In genomic region chr1:104132386-104132973, GRCh38 we compare ENCODE assay signal across 8 cellular contexts.
DNase-seq lines count a peak whose midpoint lies in the region; ATAC-seq, FAIRE-seq and TF ChIP-seq lines count a peak whose summit lies in the region.

No MANE protein-coding gene starts in this region.

- H3K27ac Mint-ChIP-seq in astrocyte (ENCODE audit: unreplicated experiment) = no peak overlapping the region

- peak; percentile 81 for ATAC-seq in GM21367 (IDR thresholded peaks at IDR 0.05; ENCODE audit: unreplicated experiment)

- H3K9me3 Mint-ChIP-seq in astrocyte (ENCODE audit: unreplicated experiment) = no peaks in the 10 kb centered on the region

- H2AFZ ChIP-seq in astrocyte (ENCODE audit: low read depth, low read length) = no peak overlapping the region
- no peak overlapping the region for H2AFZ ChIP-seq in neural cell (ENCODE audit: low read depth, low read length)

- H3K27me3 Mint-ChIP-seq in astrocyte (ENCODE audit: low read depth, unreplicated experiment) = no peaks in the 10 kb centered on the region

- TF ChIP-seq CTCF in NB4 (IDR thresholded peaks at IDR 0.05; ENCODE audit: low read depth, low read length) (peak; percentile 56), astrocyte (IDR thresholded peaks at IDR 0.05; ENCODE audit: insufficient read depth, low read depth, low read length) (peak; percentile 37), neural cell (IDR thresholded peaks at IDR 0.05; ENCODE audit: poor library complexity, severe bottlenecking) (peak; percentile 46)

- H3K4me3 ChIP-seq in NB4 (ENCODE audit: low read depth, low read length) (no peak overlapping the region), astrocyte (ENCODE audit: insufficient read depth, low read depth, low read length) (no peak overlapping the region), neural cell (ENCODE audit: low read length) (no peak overlapping the region)

- H3K9me3 ChIP-seq in astrocyte (ENCODE audit: insufficient read depth, low read depth, low read length) (no peaks in the 10 kb centered on the region), neural cell (ENCODE audit: low read length) (no peaks in the 10 kb centered on the region)

- TF ChIP-seq POLR2A in NB4 (IDR thresholded peaks at IDR 0.05; ENCODE audit: extremely low read depth, insufficient read length) = no peak

- no peaks in the 10 kb centered on the region for H3K9me2 ChIP-seq in neural cell (ENCODE audit: insufficient read depth, low read length)

- no peaks in the 10 kb centered on the region for H3F3A ChIP-seq in neural cell (ENCODE audit: insufficient read depth, low read length, poor library complexity, severe bottlenecking)

- no peak for FAIRE-seq in astrocyte (lab: Jason Lieb, UNC)

- no peak overlapping the region for H3K4me3 Mint-ChIP-seq in astrocyte (ENCODE audit: unreplicated experiment)

- H3K9ac ChIP-seq in astrocyte (ENCODE audit: low read length) = no peak overlapping the region
- no peak overlapping the region for H3K9ac ChIP-seq in neural cell (ENCODE audit: low read length)

- no peak for TF ChIP-seq EP300 in neural cell (conservative IDR thresholded peaks at IDR 0.05; ENCODE audit: poor library complexity, severe bottlenecking)

- no peaks in the 10 kb centered on the region for H3K4me1 Mint-ChIP-seq in astrocyte (ENCODE audit: low read depth, unreplicated experiment)

- H3K36me3 ChIP-seq in astrocyte (ENCODE audit: insufficient read depth, low read length) = no peaks in the 10 kb centered on the region
- no peaks in the 10 kb centered on the region for H3K36me3 ChIP-seq in neural cell (ENCODE audit: insufficient read depth, low read length)

- H3K27ac ChIP-seq in astrocyte (ENCODE audit: low read depth, low read length) (no peak overlapping the region), neural cell (ENCODE audit: low read length) (no peak overlapping the region)

- peak; percentile 52 for TF ChIP-seq RAD21 in neural cell (conservative IDR thresholded peaks at IDR 0.05)

- H3K27me3 ChIP-seq in astrocyte (ENCODE audit: insufficient read depth, low read length) (no peaks in the 10 kb centered on the region), neural cell (ENCODE audit: insufficient read depth, low read depth, low read length) (no peaks in the 10 kb centered on the region)

- no peak overlapping the region for H3K4me2 ChIP-seq in astrocyte (ENCODE audit: low read length)
- H3K4me2 ChIP-seq in neural cell (ENCODE audit: low read length) = no peak overlapping the region

- no peaks in the 10 kb centered on the region for H3K79me2 ChIP-seq in astrocyte (ENCODE audit: insufficient read depth, low read length)
- no peaks in the 10 kb centered on the region for H3K79me2 ChIP-seq in neural cell (replicated peaks; ENCODE audit: insufficient read depth, low read length)

- peak; percentile 57 for DNase-seq in COR-L47 (lab: John Stamatoyannopoulos, UW)
- DNase-seq in NB4 (ENCODE audit: low read depth) = peak; percentile 26
- no peak for DNase-seq in astrocyte (ENCODE audit: low read depth)
- no peak for DNase-seq in activated CD8-positive, alpha-beta memory T cell treated with anti-CD3 and anti-CD28 coated beads, Interleukin-2, amount 50 U/mL, for 48 hours
- no peak for DNase-seq in NCI-H1048 (lab: John Stamatoyannopoulos, UW)
- no peak for DNase-seq in stimulated activated naive CD4-positive, alpha-beta T cell (lab: John Stamatoyannopoulos, UW)

- no peaks in the 10 kb centered on the region for H3K36me3 Mint-ChIP-seq in astrocyte (ENCODE audit: low read depth, unreplicated experiment)

- no peaks in the 10 kb centered on the region for H4K20me1 ChIP-seq in astrocyte (ENCODE audit: insufficient read depth, low read length)
- H4K20me1 ChIP-seq in neural cell (ENCODE audit: insufficient read depth) = no peaks in the 10 kb centered on the region

- H3K4me1 ChIP-seq in astrocyte (ENCODE audit: insufficient read depth, low read length) = no peaks in the 10 kb centered on the region

TF ChIP-seq in neural cell, 6 proteins besides CTCF, POLR2A, EP300 and RAD21:
- TF ChIP-seq POLR2AphosphoS5 (IDR thresholded peaks at IDR 0.05) (no peak), SMC3 (conservative IDR thresholded peaks at IDR 0.05; ENCODE audit: poor library complexity) (peak; percentile 53)

Comparison
In these comparisons a context has a peak if more than half of its experiments do, and no peak if none do; other contexts are left out.
1. DNase-seq: peak in COR-L47 (single experiment) and NB4 (single experiment); none in astrocyte (single experiment), activated CD8-positive, alpha-beta memory T cell treated with anti-CD3 and anti-CD28 coated beads, Interleukin-2, amount 50 U/mL, for 48 hours (single experiment), NCI-H1048 (single experiment) and stimulated activated naive CD4-positive, alpha-beta T cell (0 of 6).
2. Peak in every context shown above with its lines, with median percentiles within 50 percentile points of each other: CTCF ChIP-seq.